Comparison of ENCODE assay signal across 12 cellular contexts in the genomic region with DNA sequence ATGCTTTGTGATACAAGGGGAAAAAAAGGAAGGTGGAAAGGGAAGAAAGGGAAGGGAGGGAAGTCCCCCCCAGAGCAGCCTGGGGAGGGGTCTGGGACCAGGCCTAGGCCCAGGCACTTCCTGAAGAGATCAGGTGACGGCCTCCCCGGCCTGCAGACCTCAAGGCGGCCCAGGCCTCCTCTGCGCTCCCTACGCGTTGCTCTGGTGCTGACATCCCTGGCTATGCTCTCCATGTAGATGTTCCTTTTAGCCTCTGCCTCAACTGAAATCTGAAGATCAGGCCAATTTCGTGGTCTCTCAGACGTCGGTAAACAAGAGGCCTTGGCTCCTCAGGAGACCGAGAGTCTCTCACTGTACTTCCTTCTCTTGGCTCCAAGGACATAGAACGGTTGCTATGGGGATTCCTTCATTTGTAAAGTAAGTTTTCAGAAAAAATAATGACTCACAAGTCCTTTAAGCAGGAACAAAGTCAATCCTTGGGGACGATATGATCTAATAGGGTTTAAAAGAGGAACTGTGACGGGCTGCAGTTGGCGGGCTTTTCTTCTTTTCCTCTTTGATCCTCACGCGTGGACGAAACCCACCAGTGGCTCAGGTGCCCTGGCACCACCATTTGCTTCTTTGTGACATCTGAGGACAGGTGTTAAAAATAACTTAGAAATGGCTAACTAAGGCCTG. TPM values are rescaled to one million over a fixed set of nuclear protein-coding genes. Genes with fewer than 3 reads are reported as not detected.
A peak's percentile ranks its signal among the peaks of the same experiment; 100 is the strongest.
DNase-seq lines count a peak whose midpoint lies in the region; ATAC-seq and TF ChIP-seq lines count a peak whose summit lies in the region.
"Had no signal": no experiment of that assay in that cellular context is flagged by ENCODE, and none has a peak within 500 bp of the region (broad histone marks: within the 10 kb centered on the region; RNA-seq: fewer than 3 reads in every experiment).

No MANE protein-coding gene starts in this region.

- no peaks in the 10 kb centered on the region for H3K27me3 ChIP-seq in A673 (replicated peaks; ENCODE audit: insufficient read depth, low read depth, low read length, poor library complexity)
- H3K27me3 ChIP-seq in muscle layer of duodenum (ENCODE audit: low read depth, low read length) = no peaks in the 10 kb centered on the region

- peak overlapping the region; percentile 29 for H3K27ac ChIP-seq in A673 (ENCODE audit: low read depth, low read length, poor library complexity, severe bottlenecking)
- peak overlapping the region; percentile 56 for H3K27ac ChIP-seq in muscle layer of duodenum (ENCODE audit: low read length)

- no peak overlapping the region for H3K4me3 Mint-ChIP-seq in activated T-helper 1 cell treated with anti-CD3 and anti-CD28 coated beads, Interleukin-12 subunit alpha, Interleukin-12 subunit beta, Interleukin-2, Interleukin-4 antibody, amounts not matched to agents 30 ng/mL and 10 ng/mL and 1 ng/mL, durations not matched to agents 14 hours and 24 hours and 36 hours

- no peak overlapping the region for H3K27ac Mint-ChIP-seq in activated T-helper 1 cell treated with anti-CD3 and anti-CD28 coated beads, Interleukin-12 subunit alpha, Interleukin-12 subunit beta, Interleukin-2, Interleukin-4 antibody, amounts not matched to agents 30 ng/mL and 10 ng/mL and 1 ng/mL, durations not matched to agents 14 hours and 24 hours and 36 hours

- DNase-seq in A673 (ENCODE audit: low spot score) (peak; percentile 39), NB4 (ENCODE audit: low read depth) (peak; percentile 78), choroid plexus epithelial cell (ENCODE audit: low read depth) (peak; percentile 67), T-helper 2 cell (no peak)
- DNase-seq in stimulated activated CD4-positive, alpha-beta T cell treated with anti-CD3 and anti-CD28 coated beads, Interleukin-4, amount 100 ng/mL, for 4 hours = no peak
- no peak for DNase-seq in activated T-helper 1 cell treated with anti-CD3 and anti-CD28 coated beads, Interleukin-12 subunit alpha, Interleukin-12 subunit beta, Interleukin-2, Interleukin-4 antibody, amounts not matched to agents 30 ng/mL and 10 ng/mL and 1 ng/mL, durations not matched to agents 14 hours and 24 hours and 36 hours (ENCODE audit: low spot score)
- DNase-seq: NCI-H446 treated with DMSO at 0.1 percent for 48 hours; stimulated activated CD4-positive, alpha-beta T cell treated with anti-CD3 and anti-CD28 coated beads, Interleukin-1b, Interleukin-23, amount 100 ng/mL, for 48 hours had no signal

- no peaks in the 10 kb centered on the region for H3K36me3 Mint-ChIP-seq in activated T-helper 1 cell treated with anti-CD3 and anti-CD28 coated beads, Interleukin-12 subunit alpha, Interleukin-12 subunit beta, Interleukin-2, Interleukin-4 antibody, amounts not matched to agents 30 ng/mL and 10 ng/mL and 1 ng/mL, durations not matched to agents 14 hours and 24 hours and 36 hours (ENCODE audit: low read depth)

- no peaks in the 10 kb centered on the region for H3K9me3 Mint-ChIP-seq in activated T-helper 1 cell treated with anti-CD3 and anti-CD28 coated beads, Interleukin-12 subunit alpha, Interleukin-12 subunit beta, Interleukin-2, Interleukin-4 antibody, amounts not matched to agents 30 ng/mL and 10 ng/mL and 1 ng/mL, durations not matched to agents 14 hours and 24 hours and 36 hours

- CTCF ChIA-PET in A673 (lab: Charles Lee) = no interaction called here

- H3K9me3 ChIP-seq in A673 (ENCODE audit: low read depth, low read length, poor library complexity, severe bottlenecking) (no peaks in the 10 kb centered on the region), muscle layer of duodenum (ENCODE audit: control insufficient read depth in 1 of 2, low read length in 2 of 2) (no peaks in the 10 kb centered on the region)

- TF ChIP-seq POLR2A in NB4 (IDR thresholded peaks at IDR 0.05; ENCODE audit: extremely low read depth, insufficient read length) = no peak

- intact Hi-C loops in A673 (cut with micrococcal nuclease; ENCODE audit: unreplicated experiment) = no loop called here
- intact Hi-C loops in activated T-helper 1 cell treated with anti-CD3 and anti-CD28 coated beads, Interleukin-12 subunit alpha, Interleukin-12 subunit beta, Interleukin-2, Interleukin-4 antibody, amounts not matched to agents 30 ng/mL and 10 ng/mL and 1 ng/mL, durations not matched to agents 14 hours and 24 hours and 36 hours (cut with micrococcal nuclease) = no loop called here

- H3K27me3 Mint-ChIP-seq in activated T-helper 1 cell treated with anti-CD3 and anti-CD28 coated beads, Interleukin-12 subunit alpha, Interleukin-12 subunit beta, Interleukin-2, Interleukin-4 antibody, amounts not matched to agents 30 ng/mL and 10 ng/mL and 1 ng/mL, durations not matched to agents 14 hours and 24 hours and 36 hours (ENCODE audit: insufficient read depth) = peaks cover 5% of the 10 kb centered on the region

- TF ChIP-seq CTCF in A673 (conservative IDR thresholded peaks at IDR 0.05; ENCODE audit: low read depth, low read length) (no peak), NB4 (IDR thresholded peaks at IDR 0.05; ENCODE audit: low read depth, low read length) (no peak), choroid plexus epithelial cell (conservative IDR thresholded peaks at IDR 0.05; ENCODE audit: low read depth, low read length) (no peak)

- POLR2A ChIA-PET in A673 (lab: Charles Lee; ENCODE audit: low non-redundant PET) = no interaction called here

- H3K36me3 ChIP-seq in A673 (ENCODE audit: insufficient read depth, low read length, poor library complexity, severe bottlenecking) (no peaks in the 10 kb centered on the region), muscle layer of duodenum (ENCODE audit: control insufficient read depth in 1 of 2, insufficient read depth in 2 of 2, low read length in 2 of 2) (no peaks in the 10 kb centered on the region)

- H3K4me3 ChIP-seq in A673 (ENCODE audit: low read depth, low read length, poor library complexity, severe bottlenecking) (no peak overlapping the region), NB4 (ENCODE audit: low read depth, low read length) (no peak overlapping the region), choroid plexus epithelial cell (ENCODE audit: low read depth, low read length) (no peak overlapping the region), muscle layer of duodenum (ENCODE audit: low read depth in 1 of 2, low read length in 2 of 2) (no peak overlapping the region)
- H3K4me3 ChIP-seq: lung had no signal

- no peaks in the 10 kb centered on the region for H3K4me1 Mint-ChIP-seq in activated T-helper 1 cell treated with anti-CD3 and anti-CD28 coated beads, Interleukin-12 subunit alpha, Interleukin-12 subunit beta, Interleukin-2, Interleukin-4 antibody, amounts not matched to agents 30 ng/mL and 10 ng/mL and 1 ng/mL, durations not matched to agents 14 hours and 24 hours and 36 hours (ENCODE audit: low read depth)

- H3K4me1 ChIP-seq in A673 (ENCODE audit: insufficient read depth, low read length, poor library complexity, severe bottlenecking) (peaks cover 30% of the 10 kb centered on the region), muscle layer of duodenum (ENCODE audit: control insufficient read depth in 1 of 2, insufficient read depth in 2 of 2, low read length in 2 of 2) (peaks cover 0 to 5% of the 10 kb centered on the region in 2 donors)

- no TSS peak for BruUV-seq in A673 (replicated peaks; lab: Mats Ljungman, UMichigan)

- no peak for ATAC-seq in HG03025 (IDR thresholded peaks at IDR 0.05; ENCODE audit: low FRiP score, unreplicated experiment)

RNA-seq across cellular contexts. Expression of a gene that starts 55.6 kb away (rescaled TPM):
- total RNA-seq in A673 (2021) = 0.58 and 1.1 TPM in 2 replicates
- total RNA-seq in activated T-helper 1 cell treated with anti-CD3 and anti-CD28 coated beads, Interleukin-12 subunit alpha, Interleukin-12 subunit beta, Interleukin-2, Interleukin-4 antibody, amounts not matched to agents 30 ng/mL and 10 ng/mL and 1 ng/mL, durations not matched to agents 14 hours and 24 hours and 36 hours = not detected in 2 replicates
- total RNA-seq: T-helper 1 cell treated with Interleukin-12 subunit alpha and Interleukin-12 subunit beta and Interleukin-4 antibody, amounts not matched to agents 30 ng/mL and 1 ng/mL, for 36 hours had no signal

Comparison
In these comparisons a context has a peak if more than half of its experiments do, and no peak if none do; other contexts are left out.
1. DNase-seq: peak in A673 (single experiment), NB4 (single experiment) and choroid plexus epithelial cell (single experiment); none in stimulated activated CD4-positive, alpha-beta T cell treated with anti-CD3 and anti-CD28 coated beads, Interleukin-4, amount 100 ng/mL, for 4 hours (0 of 2), activated T-helper 1 cell treated with anti-CD3 and anti-CD28 coated beads, Interleukin-12 subunit alpha, Interleukin-12 subunit beta, Interleukin-2, Interleukin-4 antibody, amounts not matched to agents 30 ng/mL and 10 ng/mL and 1 ng/mL, durations not matched to agents 14 hours and 24 hours and 36 hours (single experiment) and T-helper 2 cell (0 of 5).